1 cellular context compared by ENCODE assay signal in the genomic region with DNA sequence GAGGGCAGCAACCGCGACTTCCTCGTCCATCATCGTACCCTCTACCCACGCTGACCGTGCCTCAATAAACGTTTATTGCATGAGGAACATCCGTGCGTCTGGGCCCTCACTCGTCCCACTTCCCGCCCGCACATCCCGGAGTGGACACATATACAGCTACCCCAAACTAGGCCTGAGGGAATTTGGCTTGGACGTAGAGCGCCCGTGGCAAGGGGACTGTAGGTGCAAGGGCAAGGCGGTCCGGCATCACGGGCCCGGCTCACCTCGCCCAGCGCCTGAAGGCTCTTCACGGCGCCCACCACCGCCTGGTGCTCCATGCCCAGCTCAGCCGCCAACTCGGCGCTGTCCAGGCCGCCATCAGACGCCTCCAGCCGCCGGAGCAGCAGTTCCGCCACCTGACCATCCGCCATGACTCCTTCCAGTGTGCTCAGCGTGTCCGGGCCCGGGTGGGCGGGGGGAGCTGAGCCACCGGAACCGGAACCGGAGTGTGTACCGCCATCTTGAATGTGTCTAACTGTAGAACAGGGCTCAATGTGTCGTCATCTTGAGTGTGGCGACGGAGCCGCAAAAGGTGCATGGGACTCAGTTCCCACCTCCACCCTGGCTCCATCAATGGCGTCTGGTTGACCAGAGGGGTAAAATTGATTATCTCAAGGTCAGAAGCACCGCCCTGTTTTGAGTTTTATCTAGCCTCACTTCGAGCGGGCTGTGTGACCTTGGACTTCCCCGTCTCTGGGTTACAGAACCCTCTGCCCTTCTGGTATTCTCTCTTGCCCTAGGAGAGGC.
TF ChIP-seq lines count a peak whose summit lies in the region.

A gene (minus strand): TSS at position 425 of the 786 bp plus-strand sequence. CDS start 15 bp downstream, at position 410.

TF ChIP-seq in HepG2, 621 proteins besides CTCF, POLR2A, EP300 and RAD21 (continued from another document and continues in another):
- TF ChIP-seq, protein P1, sequence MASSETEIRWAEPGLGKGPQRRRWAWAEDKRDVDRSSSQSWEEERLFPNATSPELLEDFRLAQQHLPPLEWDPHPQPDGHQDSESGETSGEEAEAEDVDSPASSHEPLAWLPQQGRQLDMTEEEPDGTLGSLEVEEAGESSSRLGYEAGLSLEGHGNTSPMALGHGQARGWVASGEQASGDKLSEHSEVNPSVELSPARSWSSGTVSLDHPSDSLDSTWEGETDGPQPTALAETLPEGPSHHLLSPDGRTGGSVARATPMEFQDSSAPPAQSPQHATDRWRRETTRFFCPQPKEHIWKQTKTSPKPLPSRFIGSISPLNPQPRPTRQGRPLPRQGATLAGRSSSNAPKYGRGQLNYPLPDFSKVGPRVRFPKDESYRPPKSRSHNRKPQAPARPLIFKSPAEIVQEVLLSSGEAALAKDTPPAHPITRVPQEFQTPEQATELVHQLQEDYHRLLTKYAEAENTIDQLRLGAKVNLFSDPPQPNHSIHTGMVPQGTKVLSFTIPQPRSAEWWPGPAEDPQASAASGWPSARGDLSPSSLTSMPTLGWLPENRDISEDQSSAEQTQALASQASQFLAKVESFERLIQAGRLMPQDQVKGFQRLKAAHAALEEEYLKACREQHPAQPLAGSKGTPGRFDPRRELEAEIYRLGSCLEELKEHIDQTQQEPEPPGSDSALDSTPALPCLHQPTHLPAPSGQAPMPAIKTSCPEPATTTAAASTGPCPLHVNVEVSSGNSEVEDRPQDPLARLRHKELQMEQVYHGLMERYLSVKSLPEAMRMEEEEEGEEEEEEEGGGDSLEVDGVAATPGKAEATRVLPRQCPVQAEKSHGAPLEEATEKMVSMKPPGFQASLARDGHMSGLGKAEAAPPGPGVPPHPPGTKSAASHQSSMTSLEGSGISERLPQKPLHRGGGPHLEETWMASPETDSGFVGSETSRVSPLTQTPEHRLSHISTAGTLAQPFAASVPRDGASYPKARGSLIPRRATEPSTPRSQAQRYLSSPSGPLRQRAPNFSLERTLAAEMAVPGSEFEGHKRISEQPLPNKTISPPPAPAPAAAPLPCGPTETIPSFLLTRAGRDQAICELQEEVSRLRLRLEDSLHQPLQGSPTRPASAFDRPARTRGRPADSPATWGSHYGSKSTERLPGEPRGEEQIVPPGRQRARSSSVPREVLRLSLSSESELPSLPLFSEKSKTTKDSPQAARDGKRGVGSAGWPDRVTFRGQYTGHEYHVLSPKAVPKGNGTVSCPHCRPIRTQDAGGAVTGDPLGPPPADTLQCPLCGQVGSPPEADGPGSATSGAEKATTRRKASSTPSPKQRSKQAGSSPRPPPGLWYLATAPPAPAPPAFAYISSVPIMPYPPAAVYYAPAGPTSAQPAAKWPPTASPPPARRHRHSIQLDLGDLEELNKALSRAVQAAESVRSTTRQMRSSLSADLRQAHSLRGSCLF (CRISPR knock-in tag; IDR thresholded peaks at IDR 0.05; ENCODE audit: borderline replicate concordance): no peak
- TF ChIP-seq, protein P2, sequence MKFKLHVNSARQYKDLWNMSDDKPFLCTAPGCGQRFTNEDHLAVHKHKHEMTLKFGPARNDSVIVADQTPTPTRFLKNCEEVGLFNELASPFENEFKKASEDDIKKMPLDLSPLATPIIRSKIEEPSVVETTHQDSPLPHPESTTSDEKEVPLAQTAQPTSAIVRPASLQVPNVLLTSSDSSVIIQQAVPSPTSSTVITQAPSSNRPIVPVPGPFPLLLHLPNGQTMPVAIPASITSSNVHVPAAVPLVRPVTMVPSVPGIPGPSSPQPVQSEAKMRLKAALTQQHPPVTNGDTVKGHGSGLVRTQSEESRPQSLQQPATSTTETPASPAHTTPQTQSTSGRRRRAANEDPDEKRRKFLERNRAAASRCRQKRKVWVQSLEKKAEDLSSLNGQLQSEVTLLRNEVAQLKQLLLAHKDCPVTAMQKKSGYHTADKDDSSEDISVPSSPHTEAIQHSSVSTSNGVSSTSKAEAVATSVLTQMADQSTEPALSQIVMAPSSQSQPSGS (CRISPR knock-in tag; IDR thresholded peaks at IDR 0.05): peak; percentile 73
- TF ChIP-seq SP2 (CRISPR knock-in tag; IDR thresholded peaks at IDR 0.05) (peak; percentile 69), ZNF329 (CRISPR knock-in tag; IDR thresholded peaks at IDR 0.05; ENCODE audit: low read depth) (peak; percentile 80; the same call in 1 of the 2 replicates), HIVEP1 (CRISPR knock-in tag; IDR thresholded peaks at IDR 0.05) (peak; percentile 36; the same call in 1 of the 2 replicates), ZNF17 (CRISPR knock-in tag; IDR thresholded peaks at IDR 0.05) (no peak), CHCHD3 (CRISPR knock-in tag; IDR thresholded peaks at IDR 0.05) (peak; percentile 58; the same call in 1 of the 2 replicates), NONO (IDR thresholded peaks at IDR 0.05) (no peak), NONO (CRISPR knock-in tag; conservative IDR thresholded peaks at IDR 0.05) (peak; percentile 80), ASH2L (IDR thresholded peaks at IDR 0.05; ENCODE audit: insufficient read length, low read depth, low read length) (peak; percentile 57), ZNF549 (CRISPR knock-in tag; IDR thresholded peaks at IDR 0.05) (no peak), ZNF224 (CRISPR knock-in tag; IDR thresholded peaks at IDR 0.05) (peak; percentile 33; the same call in 1 of the 2 replicates), PHF8 (CRISPR knock-in tag; IDR thresholded peaks at IDR 0.05) (peak; percentile 97), ESRRA (CRISPR knock-in tag; IDR thresholded peaks at IDR 0.05; ENCODE audit: low read depth) (peak; percentile 66), ATAD3A (CRISPR knock-in tag; IDR thresholded peaks at IDR 0.05) (no peak), ZNF816 (CRISPR knock-in tag; IDR thresholded peaks at IDR 0.05; ENCODE audit: borderline replicate concordance) (no peak), ZFP37 (CRISPR knock-in tag; IDR thresholded peaks at IDR 0.05; ENCODE audit: borderline replicate concordance) (no peak), ZNF780A (CRISPR knock-in tag; IDR thresholded peaks at IDR 0.05) (no peak; the same call in 1 of the 2 replicates), NFKB2 (CRISPR knock-in tag; IDR thresholded peaks at IDR 0.05; ENCODE audit: borderline replicate concordance) (peak; percentile 58; the same call in 1 of the 2 replicates), NAIF1 (CRISPR knock-in tag; IDR thresholded peaks at IDR 0.05; ENCODE audit: borderline replicate concordance) (no peak), PHF20 (CRISPR knock-in tag; IDR thresholded peaks at IDR 0.05) (peak; percentile 87)
- TF ChIP-seq, protein P3, sequence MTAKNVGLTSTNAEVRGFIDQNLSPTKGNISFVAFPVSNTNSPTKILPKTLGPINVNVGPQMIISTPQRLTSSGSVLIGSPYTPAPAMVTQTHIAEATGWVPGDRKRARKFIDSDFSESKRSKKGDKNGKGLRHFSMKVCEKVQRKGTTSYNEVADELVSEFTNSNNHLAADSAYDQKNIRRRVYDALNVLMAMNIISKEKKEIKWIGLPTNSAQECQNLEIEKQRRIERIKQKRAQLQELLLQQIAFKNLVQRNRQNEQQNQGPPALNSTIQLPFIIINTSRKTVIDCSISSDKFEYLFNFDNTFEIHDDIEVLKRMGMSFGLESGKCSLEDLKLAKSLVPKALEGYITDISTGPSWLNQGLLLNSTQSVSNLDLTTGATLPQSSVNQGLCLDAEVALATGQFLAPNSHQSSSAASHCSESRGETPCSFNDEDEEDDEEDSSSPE (CRISPR knock-in tag; IDR thresholded peaks at IDR 0.05): peak; percentile 63; the same call in 1 of the 2 replicates
- TF ChIP-seq, protein P4, sequence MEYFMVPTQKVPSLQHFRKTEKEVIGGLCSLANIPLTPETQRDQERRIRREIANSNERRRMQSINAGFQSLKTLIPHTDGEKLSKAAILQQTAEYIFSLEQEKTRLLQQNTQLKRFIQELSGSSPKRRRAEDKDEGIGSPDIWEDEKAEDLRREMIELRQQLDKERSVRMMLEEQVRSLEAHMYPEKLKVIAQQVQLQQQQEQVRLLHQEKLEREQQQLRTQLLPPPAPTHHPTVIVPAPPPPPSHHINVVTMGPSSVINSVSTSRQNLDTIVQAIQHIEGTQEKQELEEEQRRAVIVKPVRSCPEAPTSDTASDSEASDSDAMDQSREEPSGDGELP (IDR thresholded peaks at IDR 0.05; ENCODE audit: borderline replicate concordance, low read depth): no peak; the same call in 1 of the 2 replicates
- TF ChIP-seq, protein P5, sequence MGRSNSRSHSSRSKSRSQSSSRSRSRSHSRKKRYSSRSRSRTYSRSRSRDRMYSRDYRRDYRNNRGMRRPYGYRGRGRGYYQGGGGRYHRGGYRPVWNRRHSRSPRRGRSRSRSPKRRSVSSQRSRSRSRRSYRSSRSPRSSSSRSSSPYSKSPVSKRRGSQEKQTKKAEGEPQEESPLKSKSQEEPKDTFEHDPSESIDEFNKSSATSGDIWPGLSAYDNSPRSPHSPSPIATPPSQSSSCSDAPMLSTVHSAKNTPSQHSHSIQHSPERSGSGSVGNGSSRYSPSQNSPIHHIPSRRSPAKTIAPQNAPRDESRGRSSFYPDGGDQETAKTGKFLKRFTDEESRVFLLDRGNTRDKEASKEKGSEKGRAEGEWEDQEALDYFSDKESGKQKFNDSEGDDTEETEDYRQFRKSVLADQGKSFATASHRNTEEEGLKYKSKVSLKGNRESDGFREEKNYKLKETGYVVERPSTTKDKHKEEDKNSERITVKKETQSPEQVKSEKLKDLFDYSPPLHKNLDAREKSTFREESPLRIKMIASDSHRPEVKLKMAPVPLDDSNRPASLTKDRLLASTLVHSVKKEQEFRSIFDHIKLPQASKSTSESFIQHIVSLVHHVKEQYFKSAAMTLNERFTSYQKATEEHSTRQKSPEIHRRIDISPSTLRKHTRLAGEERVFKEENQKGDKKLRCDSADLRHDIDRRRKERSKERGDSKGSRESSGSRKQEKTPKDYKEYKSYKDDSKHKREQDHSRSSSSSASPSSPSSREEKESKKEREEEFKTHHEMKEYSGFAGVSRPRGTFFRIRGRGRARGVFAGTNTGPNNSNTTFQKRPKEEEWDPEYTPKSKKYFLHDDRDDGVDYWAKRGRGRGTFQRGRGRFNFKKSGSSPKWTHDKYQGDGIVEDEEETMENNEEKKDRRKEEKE (IDR thresholded peaks at IDR 0.05): no peak
- TF ChIP-seq, protein P6, sequence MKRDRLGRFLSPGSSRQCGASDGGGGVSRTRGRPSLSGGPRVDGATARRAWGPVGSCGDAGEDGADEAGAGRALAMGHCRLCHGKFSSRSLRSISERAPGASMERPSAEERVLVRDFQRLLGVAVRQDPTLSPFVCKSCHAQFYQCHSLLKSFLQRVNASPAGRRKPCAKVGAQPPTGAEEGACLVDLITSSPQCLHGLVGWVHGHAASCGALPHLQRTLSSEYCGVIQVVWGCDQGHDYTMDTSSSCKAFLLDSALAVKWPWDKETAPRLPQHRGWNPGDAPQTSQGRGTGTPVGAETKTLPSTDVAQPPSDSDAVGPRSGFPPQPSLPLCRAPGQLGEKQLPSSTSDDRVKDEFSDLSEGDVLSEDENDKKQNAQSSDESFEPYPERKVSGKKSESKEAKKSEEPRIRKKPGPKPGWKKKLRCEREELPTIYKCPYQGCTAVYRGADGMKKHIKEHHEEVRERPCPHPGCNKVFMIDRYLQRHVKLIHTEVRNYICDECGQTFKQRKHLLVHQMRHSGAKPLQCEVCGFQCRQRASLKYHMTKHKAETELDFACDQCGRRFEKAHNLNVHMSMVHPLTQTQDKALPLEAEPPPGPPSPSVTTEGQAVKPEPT (CRISPR knock-in tag; IDR thresholded peaks at IDR 0.05; ENCODE audit: low read depth): no peak
- TF ChIP-seq, protein P7, sequence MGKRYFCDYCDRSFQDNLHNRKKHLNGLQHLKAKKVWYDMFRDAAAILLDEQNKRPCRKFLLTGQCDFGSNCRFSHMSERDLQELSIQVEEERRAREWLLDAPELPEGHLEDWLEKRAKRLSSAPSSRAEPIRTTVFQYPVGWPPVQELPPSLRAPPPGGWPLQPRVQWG (CRISPR knock-in tag; IDR thresholded peaks at IDR 0.05; ENCODE audit: borderline replicate concordance, low read depth): no peak
- TF ChIP-seq, protein P8, sequence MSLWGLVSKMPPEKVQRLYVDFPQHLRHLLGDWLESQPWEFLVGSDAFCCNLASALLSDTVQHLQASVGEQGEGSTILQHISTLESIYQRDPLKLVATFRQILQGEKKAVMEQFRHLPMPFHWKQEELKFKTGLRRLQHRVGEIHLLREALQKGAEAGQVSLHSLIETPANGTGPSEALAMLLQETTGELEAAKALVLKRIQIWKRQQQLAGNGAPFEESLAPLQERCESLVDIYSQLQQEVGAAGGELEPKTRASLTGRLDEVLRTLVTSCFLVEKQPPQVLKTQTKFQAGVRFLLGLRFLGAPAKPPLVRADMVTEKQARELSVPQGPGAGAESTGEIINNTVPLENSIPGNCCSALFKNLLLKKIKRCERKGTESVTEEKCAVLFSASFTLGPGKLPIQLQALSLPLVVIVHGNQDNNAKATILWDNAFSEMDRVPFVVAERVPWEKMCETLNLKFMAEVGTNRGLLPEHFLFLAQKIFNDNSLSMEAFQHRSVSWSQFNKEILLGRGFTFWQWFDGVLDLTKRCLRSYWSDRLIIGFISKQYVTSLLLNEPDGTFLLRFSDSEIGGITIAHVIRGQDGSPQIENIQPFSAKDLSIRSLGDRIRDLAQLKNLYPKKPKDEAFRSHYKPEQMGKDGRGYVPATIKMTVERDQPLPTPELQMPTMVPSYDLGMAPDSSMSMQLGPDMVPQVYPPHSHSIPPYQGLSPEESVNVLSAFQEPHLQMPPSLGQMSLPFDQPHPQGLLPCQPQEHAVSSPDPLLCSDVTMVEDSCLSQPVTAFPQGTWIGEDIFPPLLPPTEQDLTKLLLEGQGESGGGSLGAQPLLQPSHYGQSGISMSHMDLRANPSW (CRISPR knock-in tag; IDR thresholded peaks at IDR 0.05; ENCODE audit: borderline replicate concordance): no peak
